Comparison of ENCODE assay signal across 1 cellular context in the genomic region with DNA sequence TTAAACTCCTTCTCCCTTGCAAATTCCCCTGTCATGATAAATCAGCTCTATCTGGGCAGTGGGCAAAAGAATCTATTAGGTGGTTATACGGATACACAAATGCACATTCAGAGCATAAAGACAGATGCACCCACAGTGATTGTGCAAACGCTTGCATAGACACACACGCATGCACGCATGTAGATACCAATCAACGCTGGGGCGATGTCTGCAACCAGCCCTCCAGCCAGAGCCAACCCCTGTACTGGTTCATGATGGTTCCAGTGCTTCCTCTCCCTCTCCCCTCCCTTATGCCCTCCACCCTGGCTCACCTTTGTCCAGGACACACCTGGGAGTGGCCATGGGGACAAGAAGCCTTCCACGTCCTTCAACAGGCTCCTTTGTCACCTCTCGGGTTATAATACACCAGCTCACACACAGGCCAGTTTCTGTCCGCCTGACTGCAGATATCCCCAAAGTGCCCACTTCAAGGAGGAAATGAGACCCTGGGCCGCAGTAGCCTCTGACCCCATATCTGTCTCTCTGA.
TF ChIP-seq lines count a peak whose summit lies in the region.

No MANE protein-coding gene starts in this region.

TF ChIP-seq in HepG2, 621 proteins besides CTCF, POLR2A, EP300 and RAD21:
- TF ChIP-seq CEBPB (IDR thresholded peaks at IDR 0.05; ENCODE audit: borderline replicate concordance, low read depth, low read length): 0 out of 2 replicates have a peak, but pooled peaks have one; percentile 24
- no peak for TF ChIP-seq EEA1 (CRISPR knock-in tag; IDR thresholded peaks at IDR 0.05; ENCODE audit: borderline replicate concordance)
- TF ChIP-seq JUNB (CRISPR knock-in tag; IDR thresholded peaks at IDR 0.05; ENCODE audit: borderline replicate concordance): 0 out of 2 replicates have a peak, but pooled peaks have one; percentile 33
- no peak for TF ChIP-seq MXI1 (IDR thresholded peaks at IDR 0.05; ENCODE audit: borderline replicate concordance, low read depth, low read length)
